In the genomic region with DNA sequence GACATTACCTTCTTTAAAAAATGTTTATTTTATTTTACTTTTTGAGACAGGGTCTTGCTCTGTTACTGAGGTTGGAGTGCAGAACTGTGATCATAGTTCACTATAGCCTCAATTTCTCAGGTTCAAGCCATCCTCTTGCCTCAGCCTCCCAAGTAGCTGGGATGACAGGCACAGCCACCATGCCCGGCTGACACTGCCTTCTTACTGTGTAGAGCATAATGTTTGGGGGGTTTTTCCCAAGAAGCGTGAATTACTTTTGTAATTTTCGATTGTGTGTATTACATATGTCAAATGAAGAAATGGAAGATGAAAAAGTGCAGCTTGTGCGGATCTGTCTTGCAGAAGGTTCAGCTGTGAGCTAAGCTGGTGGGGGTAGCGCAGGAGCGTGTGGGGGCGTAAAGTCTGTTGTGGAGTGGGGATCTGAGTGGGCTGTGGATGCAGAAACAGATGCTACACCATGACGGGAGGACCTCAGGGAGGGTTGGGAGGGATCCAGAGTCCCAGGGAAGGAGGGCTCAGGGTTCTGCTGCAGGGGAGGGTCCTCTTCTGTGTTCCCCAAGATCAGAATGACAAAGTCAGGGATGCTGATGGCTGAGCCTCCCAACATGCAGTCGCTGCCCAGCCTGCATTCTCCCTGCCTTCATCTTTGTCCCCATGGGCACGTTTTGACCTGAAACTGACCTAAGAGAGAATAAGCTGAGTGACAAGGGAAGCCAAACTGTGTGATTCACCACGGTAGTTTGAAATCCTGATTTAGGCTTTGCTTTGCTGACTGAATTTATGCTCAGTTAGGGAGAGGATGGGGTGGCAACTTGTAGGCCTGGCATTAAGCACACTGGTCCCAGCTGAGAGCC, we compare ENCODE assay signal across 1 cellular context.
TF ChIP-seq lines count a peak whose summit lies in the region.

No MANE protein-coding gene starts in this region.

TF ChIP-seq in SK-N-SH treated with all-trans-retinoic acid at 6 μM for 48 hours, 23 proteins besides CTCF, POLR2A, EP300 and RAD21 (continued from another document):
- no peak for TF ChIP-seq TOX (CRISPR knock-in tag; IDR thresholded peaks at IDR 0.05; ENCODE audit: borderline replicate concordance)
